7 cellular contexts compared by ENCODE assay signal in genomic region chr3:120147072-120147871, GRCh38. TPM values are rescaled to one million over a fixed set of nuclear protein-coding genes. Genes with fewer than 3 reads are reported as not detected.
DNase-seq lines count a peak whose midpoint lies in the region; ATAC-seq, FAIRE-seq and TF ChIP-seq lines count a peak whose summit lies in the region.

No MANE protein-coding gene starts in this region.

- peak overlapping the region; percentile 68 for H3K4me2 ChIP-seq in keratinocyte (ENCODE audit: control insufficient read depth, extremely low read depth, insufficient read depth, low read depth, low read length)

- no peak overlapping the region for H2AFZ ChIP-seq in keratinocyte (ENCODE audit: control insufficient read depth, low read length)

- FAIRE-seq in keratinocyte (lab: Jason Lieb, UNC): peak; percentile 67

- H3K27me3 ChIP-seq in keratinocyte (ENCODE audit: control insufficient read depth, extremely low read depth, insufficient read depth, low read length): no peaks in the 10 kb centered on the region

- H3K27ac ChIP-seq in keratinocyte (ENCODE audit: control insufficient read depth, insufficient read depth, low read length): peak overlapping the region; percentile 96

- DNase-seq in NCI-H146 treated with DMSO at 0.1 percent for 48 hours (lab: John Stamatoyannopoulos, UW; ENCODE audit: unreplicated experiment) (peak; percentile 98), activated T-cell treated with anti-CD3 and anti-CD28 coated beads for 4 hours (peak; percentile 31), keratinocyte (ENCODE audit: low read depth, low spot score) (no peak)
- peak; percentile 15 for DNase-seq in stimulated activated naive CD4-positive, alpha-beta T cell treated with Interleukin-2 at 50 U/mL for 16 hours (lab: John Stamatoyannopoulos, UW)

- dilution Hi-C loops in keratinocyte (cut with MboI; ENCODE audit: extremely low pct_ligation_motif_present, low sequenced_read_pairs): no loop called here

- peak overlapping the region; percentile 16 to 48 (median 34) for H3K4me3 ChIP-seq in keratinocyte (ENCODE audit: control insufficient read depth in 2 of 3, extremely low read depth in 1 of 3, insufficient read depth in 2 of 3, low read depth in 1 of 3, low read length in 3 of 3)

- H3K9me1 ChIP-seq in keratinocyte (ENCODE audit: control insufficient read depth, extremely low read depth, insufficient read depth, low read length): no peaks in the 10 kb centered on the region

- no peaks in the 10 kb centered on the region for H3K36me3 ChIP-seq in keratinocyte (ENCODE audit: control insufficient read depth in 2 of 2, extremely low read depth in 1 of 2, insufficient read depth in 2 of 2, low read length in 2 of 2)

- peaks cover 58% of the 10 kb centered on the region for H3K4me1 ChIP-seq in keratinocyte (ENCODE audit: control insufficient read depth, extremely low read depth, insufficient read depth, low read length)

- H3K9ac ChIP-seq in keratinocyte (ENCODE audit: control insufficient read depth, extremely low read depth, insufficient read depth, low read length): peak overlapping the region; percentile 63

- peak; percentile 50 to 85 (median 62) for TF ChIP-seq CTCF in keratinocyte (optimal IDR thresholded peaks at IDR 0.05 in 1 of 3, IDR thresholded peaks at IDR 0.05 in 1 of 3, conservative IDR thresholded peaks at IDR 0.05 in 1 of 3; ENCODE audit: extremely low read depth in 1 of 3, insufficient read depth in 2 of 3, low read length in 3 of 3)

- H3K9me3 ChIP-seq in keratinocyte (ENCODE audit: control insufficient read depth, low read depth, low read length): no peaks in the 10 kb centered on the region

- H3K79me2 ChIP-seq in keratinocyte (ENCODE audit: control insufficient read depth, insufficient read depth, low read length): peaks cover 4% of the 10 kb centered on the region

- ATAC-seq in GM19023 (IDR thresholded peaks at IDR 0.05; ENCODE audit: unreplicated experiment): peak; percentile 9
- ATAC-seq in HG03571 (IDR thresholded peaks at IDR 0.05; ENCODE audit: unreplicated experiment): no peak
- no peak for ATAC-seq in HG02973 (IDR thresholded peaks at IDR 0.05; ENCODE audit: unreplicated experiment)

- no peaks in the 10 kb centered on the region for H4K20me1 ChIP-seq in keratinocyte (ENCODE audit: control insufficient read depth, extremely low read depth, insufficient read depth, low read length)

RNA-seq across cellular contexts. Expression of gene GSK3B, which starts 53.0 kb away (rescaled TPM):
- polyA plus RNA-seq in keratinocyte: 62.0 to 73.3 TPM (median 68.5 TPM) in 3 replicates
- polyA plus RNA-seq in keratinocyte (2011; ENCODE audit: low read depth): 10.7 TPM
- 44.5 and 70.9 TPM in 2 replicates for polyA plus RNA-seq in keratinocyte (2011; cell fraction: cytosol; rRNA removed)
- 52.7 and 60.1 TPM in 2 replicates for polyA plus RNA-seq in keratinocyte (2011; cell fraction: nucleus; rRNA removed)
- 33.2 and 50.8 TPM in 2 replicates for polyA plus RNA-seq in keratinocyte (2012; ENCODE audit: low replicate concordance)
- 122 to 165 TPM (median 142 TPM) in 3 replicates for polyA minus RNA-seq in keratinocyte
- polyA minus RNA-seq in keratinocyte (2011; cell fraction: cytosol; rRNA and poly(A)+ RNA removed): 90.7 TPM
- 97.9 and 213 TPM in 2 replicates for polyA minus RNA-seq in keratinocyte (2011; cell fraction: nucleus; rRNA and poly(A)+ RNA removed)
